Comparison of ENCODE assay signal across 13 cellular contexts in the genomic region with DNA sequence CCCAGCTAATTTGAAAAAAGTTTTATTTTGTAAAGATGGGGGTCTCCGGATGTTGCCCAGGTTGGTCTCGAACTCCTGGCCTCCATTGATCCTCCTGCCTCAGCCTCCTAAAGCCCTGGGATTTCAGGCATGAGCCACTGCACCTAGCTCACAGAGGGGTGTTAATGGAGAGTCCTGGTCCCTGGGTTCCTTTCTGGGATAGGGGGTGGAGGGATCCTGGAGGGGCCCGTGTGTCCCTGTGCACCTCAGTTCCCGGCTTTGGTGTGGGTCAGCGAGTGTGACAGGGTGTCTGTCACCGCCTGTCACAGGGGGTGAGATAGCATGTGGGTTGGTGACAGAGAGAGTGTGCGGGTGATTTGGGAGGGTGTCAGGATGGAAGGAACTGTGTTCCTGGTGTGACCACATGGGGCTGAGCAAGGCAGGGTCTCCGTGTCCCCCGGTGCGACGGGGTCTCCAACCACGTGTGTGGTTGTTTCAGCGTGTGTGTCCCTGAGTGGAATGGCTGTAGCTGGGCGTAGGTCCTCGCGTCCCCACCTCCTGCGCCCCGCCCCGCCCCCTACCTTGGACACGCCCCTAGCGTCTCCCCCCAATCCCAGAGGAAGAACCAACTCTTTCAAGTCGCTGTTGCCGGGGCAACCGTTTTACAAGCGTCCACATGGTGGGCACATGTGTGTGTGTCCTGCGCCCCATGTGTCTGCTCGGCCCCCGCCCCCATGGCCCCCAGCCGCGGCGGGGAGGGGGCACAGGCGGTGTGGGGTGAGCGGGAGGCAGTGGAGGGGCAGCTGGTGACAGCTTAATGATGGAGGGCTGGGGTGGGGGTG. TPM values are rescaled to one million over a fixed set of nuclear protein-coding genes. Genes with fewer than 3 reads are reported as not detected.
DNase-seq lines count a peak whose midpoint lies in the region; ATAC-seq and TF ChIP-seq lines count a peak whose summit lies in the region.
"Had no signal": no experiment of that assay in that cellular context is flagged by ENCODE, and none has a peak within 500 bp of the region (broad histone marks: within the 10 kb centered on the region; RNA-seq: fewer than 3 reads in every experiment).

No MANE protein-coding gene starts in this region.

- no peaks in the 10 kb centered on the region for H3K36me3 Mint-ChIP-seq in activated CD8-positive, alpha-beta T cell treated with anti-CD3 and anti-CD28 coated beads for 36 hours (ENCODE audit: low read depth)
- H3K36me3 Mint-ChIP-seq: natural killer cell had no signal

- no peak for TF ChIP-seq POLR2A in transverse colon (IDR thresholded peaks at IDR 0.05)
- no peak for TF ChIP-seq POLR2A in heart left ventricle (IDR thresholded peaks at IDR 0.05)

- 23 to 36% methylated on average over 12 to 30 of the region's 33 CpGs for WGBS in transverse colon (ENCODE audit: low coverage in 1 of 2), 2 donors
- WGBS in heart left ventricle, 4 donors = 15 to 27% (median 21%) methylated on average over 13 to 33 of the region's 33 CpGs

- no peaks in the 10 kb centered on the region for H3K9me3 Mint-ChIP-seq in activated CD8-positive, alpha-beta T cell treated with anti-CD3 and anti-CD28 coated beads for 36 hours
- H3K9me3 Mint-ChIP-seq: natural killer cell had no signal

- TF ChIP-seq EP300 in transverse colon (IDR thresholded peaks at IDR 0.05; ENCODE audit: low read depth) = no peak

- peaks cover 29% of the 10 kb centered on the region for H3K27me3 Mint-ChIP-seq in activated CD8-positive, alpha-beta T cell treated with anti-CD3 and anti-CD28 coated beads for 36 hours

- no peak overlapping the region for H3K27ac Mint-ChIP-seq in activated CD8-positive, alpha-beta T cell treated with anti-CD3 and anti-CD28 coated beads for 36 hours
- H3K27ac Mint-ChIP-seq: natural killer cell had no signal

- CTCF ChIA-PET in HEK293 (lab: Yijun Ruan, JAX) = interaction anchor here (0.6 to 1.4 kb wide), 4 partner anchors 13 to 279 kb away, joined by 3 to 4 read pairs (median 4); no protein-coding TSS in a partner anchor
- CTCF ChIA-PET in activated CD8-positive, alpha-beta T cell treated with anti-CD3 and anti-CD28 coated beads for 36 hours (lab: Charles Lee) = interaction anchor here (1.2 to 1.8 kb wide), 2 partner anchors 9 to 101 kb away, joined by 3 to 4 read pairs; a partner anchor contains a TSS

- no peak for ATAC-seq in activated CD8-positive, alpha-beta T cell treated with anti-CD3 and anti-CD28 coated beads for 36 hours
- ATAC-seq in HG03457 (IDR thresholded peaks at IDR 0.05; ENCODE audit: unreplicated experiment) (no peak), heart left ventricle (no peak)
- ATAC-seq: foreskin keratinocyte, natural killer cell had no signal

- H3K4me3 Mint-ChIP-seq in activated CD8-positive, alpha-beta T cell treated with anti-CD3 and anti-CD28 coated beads for 36 hours = no peak overlapping the region

- peaks cover 3% of the 10 kb centered on the region; the same call in 1 of the 2 replicates for H3K4me1 ChIP-seq in HEK293 (ENCODE audit: control insufficient read depth, insufficient read depth, low read length)
- peaks cover 4 to 31% (median 22%) of the 10 kb centered on the region in 4 donors for H3K4me1 ChIP-seq in transverse colon
- peaks cover 0 to 46% (median 11%) of the 10 kb centered on the region in 12 donors for H3K4me1 ChIP-seq in heart left ventricle

- POLR2A ChIA-PET in HEK293 (lab: Yijun Ruan, JAX) = no interaction called here
- POLR2A ChIA-PET in activated CD8-positive, alpha-beta T cell treated with anti-CD3 and anti-CD28 coated beads for 36 hours (lab: Charles Lee) = interaction anchor here (1.3 to 5.3 kb wide), 2 partner anchors 12 to 26 kb away, joined by 6 to 31 read pairs; a partner anchor contains a TSS

- H3K9me3 ChIP-seq in HEK293 (ENCODE audit: control insufficient read depth, insufficient read depth, low read depth, low read length) (no peaks in the 10 kb centered on the region), transverse colon (no peaks in the 10 kb centered on the region), heart left ventricle (no peaks in the 10 kb centered on the region)

- H3K27ac ChIP-seq in HEK293 (ENCODE audit: extremely low read depth, low read depth, low read length) = no peak overlapping the region
- no peak overlapping the region for H3K27ac ChIP-seq in transverse colon
- no peak overlapping the region for H3K27ac ChIP-seq in heart left ventricle
- H3K27ac ChIP-seq: foreskin keratinocyte, WERI-Rb-1 had no signal

- in situ Hi-C loops in transverse colon (cut with MboI; ENCODE audit: low pct_ligation_motif_present in 1 of 4, low pct_unique_long_range_greater_than_20kb in 1 of 4, low sequenced_read_pairs in 3 of 4) = loop anchor here in 3 of 4 donors (10.0 kb wide), 3 partner anchors 83 to 223 kb away; no protein-coding TSS in a partner anchor

- DNase-seq in COLO829 (ENCODE audit: low spot score) = peak; percentile 53
- peak; percentile 64 for DNase-seq in activated CD8-positive, alpha-beta T cell treated with anti-CD3 and anti-CD28 coated beads for 36 hours
- DNase-seq in iris pigment epithelial cell (ENCODE audit: low read depth) = peak; percentile 20
- no peak for DNase-seq in transverse colon
- no peak for DNase-seq in DMS114 treated with DMSO at 0.1 percent for 48 hours (lab: John Stamatoyannopoulos, UW; ENCODE audit: unreplicated experiment)
- DNase-seq in heart left ventricle = no peak
- DNase-seq: amniotic stem cell, foreskin keratinocyte, natural killer cell, NCI-H2107, WERI-Rb-1 had no signal

- intact Hi-C loops in activated CD8-positive, alpha-beta T cell treated with anti-CD3 and anti-CD28 coated beads for 36 hours (cut with micrococcal nuclease) = loop anchor here (10.0 kb wide), 1 partner anchor 103 kb away; a partner anchor contains a TSS
- intact Hi-C loops in transverse colon (cut with DNase I; ENCODE audit: low total_unique reads) (no loop called here), heart left ventricle (cut with DNase I) (loop anchor here (5.0 to 10.0 kb wide), 6 partner anchors 90 to 223 kb away; a partner anchor contains a TSS)

- H3K4me1 Mint-ChIP-seq in activated CD8-positive, alpha-beta T cell treated with anti-CD3 and anti-CD28 coated beads for 36 hours (ENCODE audit: low read depth) = peaks cover 22% of the 10 kb centered on the region

- no peaks in the 10 kb centered on the region for H3K36me3 ChIP-seq in HEK293 (ENCODE audit: control insufficient read depth in 2 of 2, insufficient read depth in 1 of 2, low read length in 2 of 2)
- H3K36me3 ChIP-seq in transverse colon = no peaks in the 10 kb centered on the region
- H3K36me3 ChIP-seq in heart left ventricle = no peaks in the 10 kb centered on the region
- H3K36me3 ChIP-seq: WERI-Rb-1 had no signal

- TF ChIP-seq CTCF in HEK293 (tag by site-specific recombination; IDR thresholded peaks at IDR 0.05) (no peak), transverse colon (IDR thresholded peaks at IDR 0.05) (no peak), heart left ventricle (IDR thresholded peaks at IDR 0.05) (no peak)
- TF ChIP-seq CTCF in activated CD8-positive, alpha-beta T cell treated with anti-CD3 and anti-CD28 coated beads for 36 hours (IDR thresholded peaks at IDR 0.05) = no peak

- H3K4me3 ChIP-seq in HEK293 (ENCODE audit: low read depth, low read length) (no peak overlapping the region), transverse colon (no peak overlapping the region), heart left ventricle (no peak overlapping the region)

- peaks cover 30% of the 10 kb centered on the region for H3K27me3 ChIP-seq in transverse colon
- H3K27me3 ChIP-seq in heart left ventricle = peaks cover 7 to 59% (median 30%) of the 10 kb centered on the region in 9 donors

TF ChIP-seq in HEK293, 187 proteins besides CTCF, POLR2A, EP300 and RAD21 (continues in another document):
- TF ChIP-seq KLF9 (tag by site-specific recombination; IDR thresholded peaks at IDR 0.05; ENCODE audit: low read depth) (peak; percentile 51), ZBTB17 (tag by site-specific recombination; IDR thresholded peaks at IDR 0.05) (no peak), ZNF211 (tag by site-specific recombination; IDR thresholded peaks at IDR 0.05; ENCODE audit: low read depth) (no peak)
- TF ChIP-seq, protein P1, sequence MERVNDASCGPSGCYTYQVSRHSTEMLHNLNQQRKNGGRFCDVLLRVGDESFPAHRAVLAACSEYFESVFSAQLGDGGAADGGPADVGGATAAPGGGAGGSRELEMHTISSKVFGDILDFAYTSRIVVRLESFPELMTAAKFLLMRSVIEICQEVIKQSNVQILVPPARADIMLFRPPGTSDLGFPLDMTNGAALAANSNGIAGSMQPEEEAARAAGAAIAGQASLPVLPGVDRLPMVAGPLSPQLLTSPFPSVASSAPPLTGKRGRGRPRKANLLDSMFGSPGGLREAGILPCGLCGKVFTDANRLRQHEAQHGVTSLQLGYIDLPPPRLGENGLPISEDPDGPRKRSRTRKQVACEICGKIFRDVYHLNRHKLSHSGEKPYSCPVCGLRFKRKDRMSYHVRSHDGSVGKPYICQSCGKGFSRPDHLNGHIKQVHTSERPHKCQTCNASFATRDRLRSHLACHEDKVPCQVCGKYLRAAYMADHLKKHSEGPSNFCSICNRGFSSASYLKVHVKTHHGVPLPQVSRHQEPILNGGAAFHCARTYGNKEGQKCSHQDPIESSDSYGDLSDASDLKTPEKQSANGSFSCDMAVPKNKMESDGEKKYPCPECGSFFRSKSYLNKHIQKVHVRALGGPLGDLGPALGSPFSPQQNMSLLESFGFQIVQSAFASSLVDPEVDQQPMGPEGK (tag by site-specific recombination; IDR thresholded peaks at IDR 0.05) = peak; percentile 77

RNA-seq across cellular contexts. Expression of a gene that starts 2.9 kb away (rescaled TPM):
- under 1 TPM in 1 of 2 experiments, not detected in 1; 0.72 TPM for total RNA-seq in activated CD8-positive, alpha-beta T cell treated with anti-CD3 and anti-CD28 coated beads for 36 hours
- total RNA-seq in transverse colon = 1 to 10 TPM in 3 of 4 donors, under 1 TPM in 1; 0.82 to 3.8 (median 1.5) TPM
- 10 to 100 TPM in 7 of 9 donors, 1 to 10 TPM in 2; 8.0 to 54.2 (median 17.2) TPM for total RNA-seq in heart left ventricle
- polyA plus RNA-seq in heart left ventricle = 10 to 100 TPM; 18.2 to 34.5 TPM

RNA-seq across cellular contexts. Expression of a gene that starts 11.0 kb away (rescaled TPM):
- 10 to 100 TPM; 69.6 to 74.5 TPM for total RNA-seq in activated CD8-positive, alpha-beta T cell treated with anti-CD3 and anti-CD28 coated beads for 36 hours
- 10 to 100 TPM; 28.3 to 86.6 (median 56.6) TPM for total RNA-seq in transverse colon
- total RNA-seq in heart left ventricle = 10 to 100 TPM; 12.0 to 19.9 (median 15.3) TPM
- 10 to 100 TPM; 17.3 to 20.7 TPM for polyA plus RNA-seq in heart left ventricle

RNA-seq across cellular contexts. Expression of a gene that starts 17.5 kb away (rescaled TPM):
- 1 to 10 TPM; 4.4 to 5.0 TPM for total RNA-seq in activated CD8-positive, alpha-beta T cell treated with anti-CD3 and anti-CD28 coated beads for 36 hours
- total RNA-seq in transverse colon = 10 to 100 TPM in 1 of 4 donors, 1 to 10 TPM in 3; 1.1 to 10.5 (median 1.6) TPM
- 1 to 10 TPM in 5 of 9 donors, under 1 TPM in 2, not detected in 2; 0.96 to 1.9 (median 1.3) TPM for total RNA-seq in heart left ventricle
- 1 to 10 TPM in 1 of 2 donors, under 1 TPM in 1; 0.91 to 1.1 TPM for polyA plus RNA-seq in heart left ventricle

RNA-seq across cellular contexts. Expression of a gene that starts 37.5 kb away (rescaled TPM):
- total RNA-seq in activated CD8-positive, alpha-beta T cell treated with anti-CD3 and anti-CD28 coated beads for 36 hours = not detected
- total RNA-seq in transverse colon (100 to 1,000 TPM in 2 of 4 donors, 10 to 100 TPM in 2; 71.9 to 251 (median 115) TPM), heart left ventricle (not detected)
- not detected for polyA plus RNA-seq in heart left ventricle
- total RNA-seq: foreskin keratinocyte had no signal
- polyA plus RNA-seq: foreskin keratinocyte had no signal

RNA-seq across cellular contexts. Expression of a gene that starts 49.2 kb away (rescaled TPM):
- not detected for total RNA-seq in activated CD8-positive, alpha-beta T cell treated with anti-CD3 and anti-CD28 coated beads for 36 hours
- 100 to 1,000 TPM; 180 to 222 (median 191) TPM for total RNA-seq in transverse colon
- total RNA-seq in heart left ventricle = not detected
- under 1 TPM in 1 of 2 donors, not detected in 1; 0.07 TPM for polyA plus RNA-seq in heart left ventricle
- total RNA-seq: natural killer cell had no signal

Comparison
In these comparisons a context has a peak if more than half of its experiments do, and no peak if none do; other contexts are left out.
1. DNase-seq: peak in COLO829 (single experiment), activated CD8-positive, alpha-beta T cell treated with anti-CD3 and anti-CD28 coated beads for 36 hours (single experiment) and iris pigment epithelial cell (single experiment); none in transverse colon (single experiment), DMS114 treated with DMSO at 0.1 percent for 48 hours (single experiment) and heart left ventricle (0 of 5).